8 cellular contexts compared by ENCODE assay signal in the genomic region with DNA sequence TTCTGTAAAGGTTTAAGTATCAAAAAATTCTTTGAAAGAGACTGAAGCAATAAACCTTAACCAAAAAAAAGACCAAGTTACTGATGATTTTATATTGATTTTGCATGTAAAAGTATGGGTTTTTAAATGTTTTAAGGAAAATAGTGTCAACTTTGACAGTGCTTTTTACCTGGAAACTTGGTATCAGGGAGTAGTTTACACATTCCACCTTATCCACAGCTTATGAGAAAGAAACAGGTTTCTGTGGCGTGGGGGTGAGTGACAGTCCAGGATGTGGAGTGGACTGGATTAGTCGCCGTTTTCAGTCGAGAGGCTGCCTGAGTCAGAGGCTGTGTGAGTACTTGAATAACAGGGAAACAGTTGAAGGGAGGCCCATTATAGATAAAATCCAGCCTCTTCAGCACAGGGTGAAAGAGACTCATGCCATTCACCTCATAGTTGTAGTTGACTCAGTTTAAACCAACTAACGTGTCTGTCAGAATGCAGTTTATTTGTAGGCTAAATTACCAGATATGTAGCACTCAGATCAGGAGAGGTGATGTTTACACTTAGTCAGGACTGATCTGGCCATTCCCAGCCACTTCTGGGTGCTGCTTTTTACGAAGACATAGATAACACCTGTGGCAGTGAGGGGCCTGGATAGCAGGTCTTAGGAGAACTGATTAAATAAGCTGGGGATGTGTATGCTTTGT. TPM values are rescaled to one million over a fixed set of nuclear protein-coding genes. Genes with fewer than 3 reads are reported as not detected.
DNase-seq lines count a peak whose midpoint lies in the region; ATAC-seq and TF ChIP-seq lines count a peak whose summit lies in the region.

No MANE protein-coding gene starts in this region.

- DNase-seq in NCI-H1417 (lab: John Stamatoyannopoulos, UW) (peak in 2 of 3 experiments; percentile 23 to 61), NCI-H1417 treated with DMSO at 0.1 percent for 48 hours (lab: John Stamatoyannopoulos, UW) (no peak), HL-60 (ENCODE audit: low read depth in 1 of 2, low spot score in 1 of 2) (peak in 1 of 2 experiments; percentile 68), sigmoid colon (no peak), NCI-H1436 treated with DMSO at 0.1 percent for 48 hours (lab: John Stamatoyannopoulos, UW) (no peak), NCI-H1694 (lab: John Stamatoyannopoulos, UW) (no peak)
- DNase-seq in activated CD4-positive, alpha-beta T cell treated with anti-CD3 and anti-CD28 coated beads, Interleukin-2, amount 10 ng/mL, durations not matched to agents 7 days and 5 days = peak; percentile 62

- CTCF ChIA-PET in activated CD4-positive, alpha-beta T cell treated with anti-CD3 and anti-CD28 coated beads, Interleukin-2, amount 10 ng/mL, durations not matched to agents 7 days and 5 days (lab: Charles Lee) = interaction anchor here (0.8 to 2.9 kb wide), 8 partner anchors 10 to 129 kb away, joined by 3 to 9 read pairs (median 3); no protein-coding TSS in a partner anchor

- no peaks in the 10 kb centered on the region for H3K27me3 Mint-ChIP-seq in activated CD4-positive, alpha-beta T cell treated with anti-CD3 and anti-CD28 coated beads, Interleukin-2, amount 10 ng/mL, durations not matched to agents 7 days and 5 days

- H3K9me3 ChIP-seq in sigmoid colon = no peaks in the 10 kb centered on the region

- WGBS in sigmoid colon, 2 donors = 52 to 78% methylated on average over 6 of the region's 6 CpGs

- TF ChIP-seq POLR2A in sigmoid colon (IDR thresholded peaks at IDR 0.05) = no peak

- peak overlapping the region; percentile 77 for H3K4me3 Mint-ChIP-seq in activated CD4-positive, alpha-beta T cell treated with anti-CD3 and anti-CD28 coated beads, Interleukin-2, amount 10 ng/mL, durations not matched to agents 7 days and 5 days

- no peak for TF ChIP-seq EP300 in sigmoid colon (IDR thresholded peaks at IDR 0.05)

- no peak for TF ChIP-seq CTCF in HL-60 (IDR thresholded peaks at IDR 0.05; ENCODE audit: insufficient read depth, low read length)
- no peak for TF ChIP-seq CTCF in sigmoid colon (IDR thresholded peaks at IDR 0.05)

- H3K27ac ChIP-seq in HL-60 (replicated peaks) = peak overlapping the region; percentile 93
- H3K27ac ChIP-seq in sigmoid colon = peak overlapping the region; percentile 64 to 83 (median 76)

- peaks cover 80% of the 10 kb centered on the region for H3K4me1 Mint-ChIP-seq in activated CD4-positive, alpha-beta T cell treated with anti-CD3 and anti-CD28 coated beads, Interleukin-2, amount 10 ng/mL, durations not matched to agents 7 days and 5 days

- peaks cover 3% of the 10 kb centered on the region for H3K9me3 Mint-ChIP-seq in activated CD4-positive, alpha-beta T cell treated with anti-CD3 and anti-CD28 coated beads, Interleukin-2, amount 10 ng/mL, durations not matched to agents 7 days and 5 days

- intact Hi-C loops in sigmoid colon (cut with DNase I) = loop anchor here (5.0 kb wide), 2 partner anchors 105 to 195 kb away; partner anchors contain the start of genes TM9SF2 and UBAC2

- no peak overlapping the region for H3K4me3 ChIP-seq in HL-60 (replicated peaks; ENCODE audit: insufficient read depth, low read length)
- H3K4me3 ChIP-seq in sigmoid colon = peak overlapping the region in 2 of 4 donors; percentile 48 to 50

- peak; percentile 90 for ATAC-seq in esophagus mucosa

- H3K36me3 ChIP-seq in sigmoid colon = no peaks in the 10 kb centered on the region

- peak overlapping the region; percentile 88 for H3K27ac Mint-ChIP-seq in activated CD4-positive, alpha-beta T cell treated with anti-CD3 and anti-CD28 coated beads, Interleukin-2, amount 10 ng/mL, durations not matched to agents 7 days and 5 days

- H3K4me1 ChIP-seq in sigmoid colon = peaks cover 0 to 63% (median 41%) of the 10 kb centered on the region in 4 donors

- peaks cover 65% of the 10 kb centered on the region for H3K36me3 Mint-ChIP-seq in activated CD4-positive, alpha-beta T cell treated with anti-CD3 and anti-CD28 coated beads, Interleukin-2, amount 10 ng/mL, durations not matched to agents 7 days and 5 days (ENCODE audit: low read depth)

- H3K27me3 ChIP-seq in HL-60 (ENCODE audit: insufficient read depth, poor library complexity, severe bottlenecking) = no peaks in the 10 kb centered on the region
- H3K27me3 ChIP-seq in sigmoid colon = no peaks in the 10 kb centered on the region

- POLR2A ChIA-PET in activated CD4-positive, alpha-beta T cell treated with anti-CD3 and anti-CD28 coated beads, Interleukin-2, amount 10 ng/mL, durations not matched to agents 7 days and 5 days (lab: Charles Lee) = interaction anchor here (0.8 kb wide), 1 partner anchor 49 kb away, joined by 4 read pairs; no protein-coding TSS in a partner anchor

RNA-seq across cellular contexts. Expression of gene GPR183, which starts 0.6 kb away (rescaled TPM):
- 10 to 100 TPM; 41.4 to 45.1 TPM for total RNA-seq in activated CD4-positive, alpha-beta T cell treated with anti-CD3 and anti-CD28 coated beads, Interleukin-2, amount 10 ng/mL, durations not matched to agents 7 days and 5 days
- total RNA-seq in esophagus mucosa (0.76 TPM), sigmoid colon (10 to 100 TPM; 30.9 to 36.4 (median 33.2) TPM)
- polyA plus RNA-seq in sigmoid colon = 10 to 100 TPM in 2 of 3 donors, 1 to 10 TPM in 1; 4.8 to 20.2 (median 10.4) TPM

RNA-seq across cellular contexts. Expression of gene GPR18, which starts 49.6 kb away (rescaled TPM):
- 10 to 100 TPM; 19.7 to 25.4 TPM for total RNA-seq in activated CD4-positive, alpha-beta T cell treated with anti-CD3 and anti-CD28 coated beads, Interleukin-2, amount 10 ng/mL, durations not matched to agents 7 days and 5 days
- total RNA-seq in esophagus mucosa (not detected), sigmoid colon (under 1 TPM in 1 of 4 donors, not detected in 3; 0.83 TPM)
- 1 to 10 TPM in 1 of 3 donors, not detected in 2; 7.5 TPM for polyA plus RNA-seq in sigmoid colon

Comparison
In these comparisons a context has a peak if more than half of its experiments do, and no peak if none do; other contexts are left out.
1. DNase-seq: peak in NCI-H1417 (2 of 3) and activated CD4-positive, alpha-beta T cell treated with anti-CD3 and anti-CD28 coated beads, Interleukin-2, amount 10 ng/mL, durations not matched to agents 7 days and 5 days (single experiment); none in NCI-H1417 treated with DMSO at 0.1 percent for 48 hours (single experiment), sigmoid colon (single experiment), NCI-H1436 treated with DMSO at 0.1 percent for 48 hours (single experiment) and NCI-H1694 (single experiment).
2. RNA of gene GPR183, which starts 0.6 kb away (total RNA-seq): 41.4 to 45.1 TPM in activated CD4-positive, alpha-beta T cell treated with anti-CD3 and anti-CD28 coated beads, Interleukin-2, amount 10 ng/mL, durations not matched to agents 7 days and 5 days and 30.9 to 36.4 TPM in sigmoid colon; 0.76 TPM in esophagus mucosa (single experiment); every median in the first group is over 10 times any median in the second.
3. RNA of gene GPR18, which starts 49.6 kb away (total RNA-seq): 19.7 to 25.4 TPM in activated CD4-positive, alpha-beta T cell treated with anti-CD3 and anti-CD28 coated beads, Interleukin-2, amount 10 ng/mL, durations not matched to agents 7 days and 5 days; not detected in esophagus mucosa (single experiment) and 0.83 TPM in sigmoid colon; every median in the first group is over 10 times any median in the second.